ENCODE assay signal across 12 cellular contexts in genomic region chr3:119643528-119643927, GRCh38. TPM values are rescaled to one million over a fixed set of nuclear protein-coding genes. Genes with fewer than 3 reads are reported as not detected.
DNase-seq lines count a peak whose midpoint lies in the region; ATAC-seq and TF ChIP-seq lines count a peak whose summit lies in the region.
"Had no signal": no experiment of that assay in that cellular context is flagged by ENCODE, and none has a peak within 500 bp of the region (broad histone marks: within the 10 kb centered on the region; RNA-seq: fewer than 3 reads in every experiment).

No MANE protein-coding gene starts in this region.

- no peaks in the 10 kb centered on the region for H3K79me1 ChIP-seq in mesenchymal stem cell (replicated peaks; ENCODE audit: low read length, poor library complexity, severe bottlenecking)

- no peak overlapping the region for H3K4me3 ChIP-seq in ACC112 (ENCODE audit: low read depth, low read length)
- H3K4me3 ChIP-seq in astrocyte of the cerebellum (ENCODE audit: low read depth, low read length): no peak overlapping the region
- peak overlapping the region in 1 of 2 experiments; percentile 35 for H3K4me3 ChIP-seq in mesenchymal stem cell (ENCODE audit: insufficient read depth in 1 of 2, low read depth in 1 of 2, low read length in 2 of 2)

- no peak overlapping the region for H3K4ac ChIP-seq in mesenchymal stem cell (ENCODE audit: low read depth in 1 of 2, low read length in 2 of 2)

- H2AK5ac ChIP-seq in mesenchymal stem cell (ENCODE audit: low read length, severe bottlenecking): no peak overlapping the region

- H3K9me3 ChIP-seq in mesenchymal stem cell (ENCODE audit: control insufficient read depth, low read length): no peaks in the 10 kb centered on the region

- H3K36me3 ChIP-seq in ACC112 (ENCODE audit: insufficient read depth, low read length) (no peaks in the 10 kb centered on the region), mesenchymal stem cell (ENCODE audit: control insufficient read depth in 1 of 2, insufficient read depth in 2 of 2, low read depth in 1 of 2, low read length in 2 of 2) (no peaks in the 10 kb centered on the region)

- peak overlapping the region in 1 of 2 experiments; percentile 19 for H3K18ac ChIP-seq in mesenchymal stem cell (ENCODE audit: low read depth in 1 of 2, low read length in 2 of 2)

- H3K79me2 ChIP-seq in ACC112 (ENCODE audit: control insufficient read depth, insufficient read depth, low read length, unreplicated experiment): no peaks in the 10 kb centered on the region

- ATAC-seq in GM19035 (IDR thresholded peaks at IDR 0.05; ENCODE audit: unreplicated experiment) (no peak), HG02852 (IDR thresholded peaks at IDR 0.05; ENCODE audit: unreplicated experiment) (no peak)
- ATAC-seq: CD8-positive, alpha-beta T cell had no signal

- H2BK120ac ChIP-seq in mesenchymal stem cell (ENCODE audit: low read depth, low read length): no peak overlapping the region

- no peak overlapping the region for H2BK5ac ChIP-seq in mesenchymal stem cell (ENCODE audit: low read depth, low read length, poor library complexity, severe bottlenecking)

- peak overlapping the region; percentile 69 for H3K9ac ChIP-seq in mesenchymal stem cell (ENCODE audit: low read length)

- no peak overlapping the region for H4K91ac ChIP-seq in mesenchymal stem cell (ENCODE audit: low read length)

- no peak overlapping the region for H2BK15ac ChIP-seq in mesenchymal stem cell (ENCODE audit: low read depth, poor library complexity, severe bottlenecking)

- no peak overlapping the region for H3K14ac ChIP-seq in mesenchymal stem cell (ENCODE audit: low read length in 2 of 2)

- peak; percentile 89 for DNase-seq in HCEC 1CT
- DNase-seq in astrocyte of the cerebellum (ENCODE audit: low read depth): peak; percentile 36
- DNase-seq in mesenchymal stem cell: peak; percentile 63
- no peak for DNase-seq in OCI-M1 (lab: John Stamatoyannopoulos, UW)
- no peak for DNase-seq in KG1 (lab: John Stamatoyannopoulos, UW)
- DNase-seq: activated T-cell treated with anti-CD3 and anti-CD28 coated beads, Interleukin-2, amount 50 U/mL, for 1 hour; CD8-positive, alpha-beta T cell; NCI-H69; T-helper 2 cell had no signal

- H3K4me1 ChIP-seq in ACC112 (ENCODE audit: control insufficient read depth, insufficient read depth, low read length, unreplicated experiment) (peaks cover 32% of the 10 kb centered on the region), mesenchymal stem cell (ENCODE audit: control insufficient read depth, insufficient read depth, low read depth, low read length) (peaks cover 4% of the 10 kb centered on the region)

- no peak overlapping the region for H3K4me2 ChIP-seq in mesenchymal stem cell (ENCODE audit: low read length, poor library complexity, severe bottlenecking)

- no peak overlapping the region for H3K23ac ChIP-seq in mesenchymal stem cell (ENCODE audit: low read length in 2 of 2)

- no peaks in the 10 kb centered on the region for H3K27me3 ChIP-seq in ACC112 (ENCODE audit: insufficient read depth, low read length)
- H3K27me3 ChIP-seq in mesenchymal stem cell (ENCODE audit: control insufficient read depth in 1 of 2, insufficient read depth in 1 of 2, low read length in 2 of 2): no peaks in the 10 kb centered on the region

- no peak overlapping the region for H2BK12ac ChIP-seq in mesenchymal stem cell (ENCODE audit: low read length in 2 of 2)

- in situ Hi-C loops in astrocyte of the cerebellum (cut with HindIII; ENCODE audit: low sequenced_read_pairs): no loop called here

- no peak overlapping the region for H4K8ac ChIP-seq in mesenchymal stem cell (ENCODE audit: low read length)

- 100% methylated on average over 2 of the region's 2 CpGs for WGBS in mesenchymal stem cell

- H2AFZ ChIP-seq in ACC112 (ENCODE audit: low read length, unreplicated experiment) (peak overlapping the region; percentile 52), mesenchymal stem cell (ENCODE audit: low read depth, low read length) (no peak overlapping the region)

- no peak for TF ChIP-seq CTCF in astrocyte of the cerebellum (IDR thresholded peaks at IDR 0.05; ENCODE audit: low read depth, low read length, missing control alignments)

- H3K27ac ChIP-seq in ACC112 (ENCODE audit: low read depth, low read length) (peak overlapping the region; percentile 58), mesenchymal stem cell (ENCODE audit: low read length, poor library complexity, severe bottlenecking) (no peak overlapping the region)

RNA-seq across cellular contexts. Expression of gene POPDC2, which starts 16.9 kb away (rescaled TPM):
- 0.40 TPM for polyA plus RNA-seq in mesenchymal stem cell (2013, experiment 1 of 2)
- 0.45 TPM for polyA plus RNA-seq in mesenchymal stem cell (2013, experiment 2 of 2)

RNA-seq across cellular contexts. Expression of gene COX17, which starts 33.7 kb away (rescaled TPM):
- polyA plus RNA-seq in mesenchymal stem cell (2013, experiment 1 of 2): 62.6 TPM
- 62.2 TPM for polyA plus RNA-seq in mesenchymal stem cell (2013, experiment 2 of 2)

RNA-seq across cellular contexts. Expression of gene PLA1A, which starts 45.8 kb away (rescaled TPM):
- polyA plus RNA-seq in mesenchymal stem cell (2013, experiment 1 of 2): 0.10 TPM
- 0.12 TPM for polyA plus RNA-seq in mesenchymal stem cell (2013, experiment 2 of 2)

RNA-seq across cellular contexts. Expression of gene CFAP91, which starts 59.3 kb away (rescaled TPM):
- 0.08 TPM for polyA plus RNA-seq in mesenchymal stem cell (2013, experiment 1 of 2)
- polyA plus RNA-seq in mesenchymal stem cell (2013, experiment 2 of 2): 0.14 TPM

Comparison
In these comparisons a context has a peak if more than half of its experiments do, and no peak if none do; other contexts are left out.
1. DNase-seq: peak in HCEC 1CT (single experiment), astrocyte of the cerebellum (single experiment) and mesenchymal stem cell (single experiment); none in OCI-M1 (single experiment) and KG1 (single experiment).